Comparison of ENCODE assay signal across 8 cellular contexts in genomic region chr19:36838784-36839324, GRCh38. TPM values are rescaled to one million over a fixed set of nuclear protein-coding genes. Genes with fewer than 3 reads are reported as not detected.
DNase-seq lines count a peak whose midpoint lies in the region; ATAC-seq, FAIRE-seq and TF ChIP-seq lines count a peak whose summit lies in the region.

No MANE protein-coding gene starts in this region.

- no peak for FAIRE-seq in kidney (lab: Jason Lieb, UNC)

- ATAC-seq in activated CD8-positive, alpha-beta memory T cell treated with anti-CD3 and anti-CD28 coated beads, Interleukin-2, amount 10 ng/mL, durations not matched to agents 7 days and 5 days = no peak
- ATAC-seq in GM21381 (IDR thresholded peaks at IDR 0.05; ENCODE audit: unreplicated experiment) = no peak

- peak overlapping the region; percentile 76 to 99 for H3K4me3 ChIP-seq in kidney (ENCODE audit: low read length in 2 of 2)
- H3K4me3 ChIP-seq in thymus (ENCODE audit: low read length) = peak overlapping the region; percentile 50

- H3K27me3 ChIP-seq in thymus (ENCODE audit: control insufficient read depth, insufficient read depth) = no peaks in the 10 kb centered on the region

- DNase-seq in activated CD8-positive, alpha-beta memory T cell treated with anti-CD3 and anti-CD28 coated beads, Interleukin-2, amount 10 ng/mL, durations not matched to agents 7 days and 5 days = peak; percentile 40
- no peak for DNase-seq in activated CD8-positive, alpha-beta memory T cell treated with anti-CD3 and anti-CD28 coated beads for 24 hours
- no peak for DNase-seq in kidney
- no peak for DNase-seq in NAMALWA (ENCODE audit: low spot score)
- DNase-seq in AG20443 (ENCODE audit: low spot score) = no peak

- H3K27ac Mint-ChIP-seq in activated CD8-positive, alpha-beta memory T cell treated with anti-CD3 and anti-CD28 coated beads, Interleukin-2, amount 10 ng/mL, durations not matched to agents 7 days and 5 days = peak overlapping the region; percentile 75

- no peak for TF ChIP-seq CTCF in kidney (IDR thresholded peaks at IDR 0.05; ENCODE audit: borderline replicate concordance, extremely low read depth, insufficient read depth)

- H3K27me3 Mint-ChIP-seq in activated CD8-positive, alpha-beta memory T cell treated with anti-CD3 and anti-CD28 coated beads, Interleukin-2, amount 10 ng/mL, durations not matched to agents 7 days and 5 days = no peaks in the 10 kb centered on the region

- H3K27ac ChIP-seq in adipose tissue (ENCODE audit: low read depth, low read length) (peak overlapping the region; percentile 44), kidney (ENCODE audit: low read depth in 2 of 2, low read length in 2 of 2) (peak overlapping the region; percentile 75 to 92), thymus (ENCODE audit: low read depth) (peak overlapping the region; percentile 83)

- H3K9me3 Mint-ChIP-seq in activated CD8-positive, alpha-beta memory T cell treated with anti-CD3 and anti-CD28 coated beads, Interleukin-2, amount 10 ng/mL, durations not matched to agents 7 days and 5 days (ENCODE audit: low read depth) = peaks cover 20% of the 10 kb centered on the region

- intact Hi-C loops in kidney (cut with DNase I) = no loop called here

- CTCF ChIA-PET in activated CD8-positive, alpha-beta memory T cell treated with anti-CD3 and anti-CD28 coated beads, Interleukin-2, amount 10 ng/mL, durations not matched to agents 7 days and 5 days (lab: Charles Lee) = interaction anchor here (4.8 kb wide), 1 partner anchor 11 kb away, joined by 29 read pairs; the partner anchor contains the start of gene ZNF345

- H3K9ac ChIP-seq in kidney (ENCODE audit: low read length in 2 of 2) = peak overlapping the region; percentile 30 to 83

- H3K9me3 ChIP-seq in kidney (ENCODE audit: control insufficient read depth in 1 of 2, low read length in 2 of 2) = peaks cover 6 to 7% of the 10 kb centered on the region in 2 donors
- peaks cover 1% of the 10 kb centered on the region for H3K9me3 ChIP-seq in thymus (ENCODE audit: control insufficient read depth)

- no peak overlapping the region for H3K4me3 Mint-ChIP-seq in activated CD8-positive, alpha-beta memory T cell treated with anti-CD3 and anti-CD28 coated beads, Interleukin-2, amount 10 ng/mL, durations not matched to agents 7 days and 5 days

- H3K4me1 ChIP-seq in kidney (ENCODE audit: control insufficient read depth in 1 of 2, insufficient read depth in 1 of 2, low read depth in 1 of 2, low read length in 2 of 2) = peaks cover 0 to 7% of the 10 kb centered on the region in 2 donors
- peaks cover 8% of the 10 kb centered on the region for H3K4me1 ChIP-seq in thymus (ENCODE audit: control insufficient read depth, insufficient read depth, low read length)

- 10 to 20% (median 19%) methylated on average over 12 of the region's 12 CpGs for WGBS in adipose tissue, 3 donors
- WGBS in thymus = 43% methylated on average over 12 of the region's 12 CpGs

- peaks cover 56% of the 10 kb centered on the region for H3K36me3 Mint-ChIP-seq in activated CD8-positive, alpha-beta memory T cell treated with anti-CD3 and anti-CD28 coated beads, Interleukin-2, amount 10 ng/mL, durations not matched to agents 7 days and 5 days

- H3K36me3 ChIP-seq in kidney (ENCODE audit: control insufficient read depth in 1 of 2, insufficient read depth in 2 of 2, low read length in 2 of 2) = peaks cover 0 to under 1% of the 10 kb centered on the region in 2 donors
- H3K36me3 ChIP-seq in thymus (ENCODE audit: control insufficient read depth, insufficient read depth) = no peaks in the 10 kb centered on the region

- peaks cover 5% of the 10 kb centered on the region for H3K4me1 Mint-ChIP-seq in activated CD8-positive, alpha-beta memory T cell treated with anti-CD3 and anti-CD28 coated beads, Interleukin-2, amount 10 ng/mL, durations not matched to agents 7 days and 5 days

RNA-seq across cellular contexts. Expression of gene ZNF790, which starts 0.7 kb away (rescaled TPM):
- 1 to 10 TPM; 6.5 to 7.8 TPM for total RNA-seq in activated CD8-positive, alpha-beta memory T cell treated with anti-CD3 and anti-CD28 coated beads, Interleukin-2, amount 10 ng/mL, durations not matched to agents 7 days and 5 days
- 1 to 10 TPM; 1.3 to 2.8 (median 2.2) TPM for polyA plus RNA-seq in adipose tissue
- total RNA-seq in kidney = 9.5 TPM
- polyA plus RNA-seq in kidney (ENCODE audit: insufficient read depth, low read depth, low replicate concordance) = 4.6 TPM
- 4.8 TPM for polyA plus RNA-seq in thymus

RNA-seq across cellular contexts. Expression of gene ZNF345, which starts 11.8 kb away (rescaled TPM):
- 1 to 10 TPM; 4.1 to 6.2 TPM for total RNA-seq in activated CD8-positive, alpha-beta memory T cell treated with anti-CD3 and anti-CD28 coated beads, Interleukin-2, amount 10 ng/mL, durations not matched to agents 7 days and 5 days
- polyA plus RNA-seq in adipose tissue = 1 to 10 TPM; 1.9 to 5.7 (median 2.2) TPM
- 8.5 TPM for total RNA-seq in kidney
- polyA plus RNA-seq in kidney (ENCODE audit: insufficient read depth, low read depth, low replicate concordance) = 2.0 TPM
- polyA plus RNA-seq in thymus = 6.2 TPM
